In the genomic region with DNA sequence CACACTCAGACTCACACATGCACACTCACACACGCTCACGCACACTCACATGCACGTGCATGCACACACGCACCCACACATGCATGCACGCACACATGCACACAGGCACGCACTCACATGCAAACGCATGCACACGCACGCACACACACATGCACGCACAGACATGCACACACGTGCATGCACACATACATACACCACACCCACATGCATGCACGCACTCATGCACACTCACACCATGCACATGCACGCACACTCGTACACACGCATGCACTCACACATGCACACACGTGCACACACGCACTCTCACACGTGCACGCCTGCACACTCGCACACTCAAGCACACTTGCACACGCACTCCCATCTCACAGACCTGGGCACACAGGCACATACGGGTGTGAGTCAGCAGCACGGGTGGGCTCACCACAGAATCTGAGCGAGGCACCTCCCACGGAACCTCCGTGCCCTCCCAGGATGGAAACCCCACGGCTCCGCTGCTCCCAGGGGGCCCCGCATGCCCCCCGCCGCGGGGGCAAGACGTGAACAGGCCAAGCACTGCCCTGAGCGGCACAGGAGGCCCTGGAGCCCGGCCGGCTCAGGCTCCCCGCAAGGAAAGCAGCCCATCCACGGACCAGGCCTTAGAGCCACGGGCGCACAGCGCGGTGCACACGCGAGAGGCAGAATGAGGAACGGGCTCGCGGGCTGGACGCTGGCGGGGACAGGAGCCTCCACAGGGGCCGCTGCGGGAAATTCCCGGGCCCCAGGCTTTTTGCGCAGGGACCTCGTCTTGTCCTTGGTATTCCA, we compare ENCODE assay signal across 26 cellular contexts. TPM values are rescaled to one million over a fixed set of nuclear protein-coding genes. Genes with fewer than 3 reads are reported as not detected.
DNase-seq lines count a peak whose midpoint lies in the region; ATAC-seq and TF ChIP-seq lines count a peak whose summit lies in the region.
"Had no signal": no experiment of that assay in that cellular context is flagged by ENCODE, and none has a peak within 500 bp of the region (broad histone marks: within the 10 kb centered on the region; RNA-seq: fewer than 3 reads in every experiment).

No MANE protein-coding gene starts in this region.

- H3K4me3 ChIP-seq in right atrium auricular region (no peak overlapping the region), aorta (ENCODE audit: low read length in 2 of 2) (no peak overlapping the region)

- H3K27ac Mint-ChIP-seq in chondrocyte (ENCODE audit: unreplicated experiment) = no peak overlapping the region
- no peak overlapping the region for H3K27ac Mint-ChIP-seq in nephron progenitor cell
- H3K27ac Mint-ChIP-seq: activated CD4-positive, alpha-beta T cell treated with anti-CD3 and anti-CD28 coated beads, Interleukin-2, amount 10 ng/mL, durations not matched to agents 24 days and 14 days; CD8-positive, alpha-beta memory T cell; memory B cell had no signal

- no peaks in the 10 kb centered on the region for H3K9me3 ChIP-seq in right atrium auricular region
- no peaks in the 10 kb centered on the region for H3K9me3 ChIP-seq in aorta (ENCODE audit: control insufficient read depth, low read length)
- H3K9me3 ChIP-seq: breast epithelium, esophagus muscularis mucosa, thyroid gland had no signal

- H3K4me1 Mint-ChIP-seq in chondrocyte (ENCODE audit: low read depth) (peaks cover 14% of the 10 kb centered on the region), nephron progenitor cell (peaks cover 10% of the 10 kb centered on the region)

- peaks cover 8 to 26% of the 10 kb centered on the region in 2 donors for H3K27me3 ChIP-seq in right atrium auricular region
- no peaks in the 10 kb centered on the region for H3K27me3 ChIP-seq in aorta (ENCODE audit: control insufficient read depth in 1 of 2, insufficient read depth in 2 of 2, low read length in 1 of 2)

- H3K27me3 Mint-ChIP-seq in chondrocyte (ENCODE audit: low read depth) (peaks cover 30% of the 10 kb centered on the region), nephron progenitor cell (ENCODE audit: low read depth, poor library complexity) (peaks cover 96% of the 10 kb centered on the region)

- H3K36me3 ChIP-seq in right atrium auricular region = no peaks in the 10 kb centered on the region
- no peaks in the 10 kb centered on the region for H3K36me3 ChIP-seq in aorta (ENCODE audit: control insufficient read depth in 1 of 2, insufficient read depth in 2 of 2, low read length in 1 of 2)
- H3K36me3 ChIP-seq: breast epithelium, esophagus muscularis mucosa, stomach, thyroid gland had no signal

- DNase-seq in cardiac septum (ENCODE audit: low spot score) (peak; percentile 58), right atrium auricular region (ENCODE audit: low spot score) (no peak), chondrocyte (ENCODE audit: low spot score) (peak; percentile 91), nephron progenitor cell (no peak), aorta (peak; percentile 38 to 57), NCI-H69 (lab: John Stamatoyannopoulos, UW) (no peak)
- DNase-seq: activated CD4-positive, alpha-beta T cell treated with anti-CD3 and anti-CD28 coated beads, Interleukin-2, amount 10 ng/mL, durations not matched to agents 24 days and 14 days; activated naive CD4-positive, alpha-beta T cell treated with Interleukin-2 at 50 U/mL for 16 hours; activated T-cell treated with anti-CD3 and anti-CD28 coated beads, Interleukin-2, amount 50 U/mL, for 48 hours; cortex of kidney; GDM1; IMR-90; NCI-H1694; NK-92 treated with Interleukin-12 subunit alpha and Interleukin-12 subunit beta, amount 100 ng/mL, for 24 hours; PC-3; small intestine; stimulated activated CD4-positive, alpha-beta T cell treated with anti-CD3 and anti-CD28 coated beads, Interleukin-2, amount 100 ng/mL, for 24 hours; stomach; thyroid gland had no signal

- H3K27ac ChIP-seq in right atrium auricular region = no peak overlapping the region
- no peak overlapping the region for H3K27ac ChIP-seq in aorta (ENCODE audit: low read depth in 1 of 2, low read length in 2 of 2)
- H3K27ac ChIP-seq: breast epithelium, esophagus muscularis mucosa, stomach, thyroid gland, VCaP had no signal

- no peak for TF ChIP-seq CTCF in right atrium auricular region (IDR thresholded peaks at IDR 0.05)
- TF ChIP-seq CTCF in chondrocyte (IDR thresholded peaks at IDR 0.05) = no peak
- no peak for TF ChIP-seq CTCF in nephron progenitor cell (IDR thresholded peaks at IDR 0.05)

- intact Hi-C loops in cardiac septum (cut with DNase I) (no loop called here), aorta (cut with DNase I) (no loop called here)

- peaks cover 0 to 9% of the 10 kb centered on the region in 2 donors for H3K4me1 ChIP-seq in right atrium auricular region
- H3K4me1 ChIP-seq in aorta (ENCODE audit: control insufficient read depth in 1 of 2, insufficient read depth in 2 of 2, low read length in 2 of 2) = no peaks in the 10 kb centered on the region

- ATAC-seq in aorta (ENCODE audit: low FRiP score) (no peak), HG03460 (IDR thresholded peaks at IDR 0.05; ENCODE audit: unreplicated experiment) (no peak), GM21576 (IDR thresholded peaks at IDR 0.05; ENCODE audit: unreplicated experiment) (no peak)
- ATAC-seq: PC-3 had no signal

- no peaks in the 10 kb centered on the region for H3K36me3 Mint-ChIP-seq in chondrocyte (ENCODE audit: low read depth)
- H3K36me3 Mint-ChIP-seq in nephron progenitor cell (ENCODE audit: low read depth) = no peaks in the 10 kb centered on the region
- H3K36me3 Mint-ChIP-seq: CD8-positive, alpha-beta memory T cell; memory B cell had no signal

- 88 to 89% methylated on average over 54 of the region's 54 CpGs for WGBS in aorta, 2 donors

- H3K4me3 Mint-ChIP-seq in chondrocyte (ENCODE audit: unreplicated experiment) (no peak overlapping the region), nephron progenitor cell (peak overlapping the region; percentile 32)
- H3K4me3 Mint-ChIP-seq: activated CD4-positive, alpha-beta T cell treated with anti-CD3 and anti-CD28 coated beads, Interleukin-2, amount 10 ng/mL, durations not matched to agents 24 days and 14 days; memory B cell had no signal

- H3K9me3 Mint-ChIP-seq in chondrocyte (ENCODE audit: low read depth) (no peaks in the 10 kb centered on the region), nephron progenitor cell (peaks cover 5% of the 10 kb centered on the region)
- H3K9me3 Mint-ChIP-seq: activated CD4-positive, alpha-beta T cell treated with anti-CD3 and anti-CD28 coated beads, Interleukin-2, amount 10 ng/mL, durations not matched to agents 24 days and 14 days; memory B cell had no signal

RNA-seq across cellular contexts. Expression of gene KCNG2, which starts 8.4 kb away (rescaled TPM):
- 0.32 TPM for total RNA-seq in cardiac septum
- total RNA-seq in right atrium auricular region = not detected
- not detected in 3 replicates for total RNA-seq in chondrocyte
- total RNA-seq in aorta = 1 to 10 TPM in 1 of 2 donors, under 1 TPM in 1; 0.23 to 1.1 TPM
- polyA plus RNA-seq in aorta = not detected
- total RNA-seq: activated CD4-positive, alpha-beta T cell treated with anti-CD3 and anti-CD28 coated beads, Interleukin-2, amount 10 ng/mL, durations not matched to agents 24 days and 14 days; CD8-positive, alpha-beta memory T cell; IMR-90; PC-3 had no signal
- polyA plus RNA-seq: CD8-positive, alpha-beta memory T cell; IMR-90 had no signal

Comparison
In these comparisons a context has a peak if more than half of its experiments do, and no peak if none do; other contexts are left out.
1. DNase-seq: peak in cardiac septum (single experiment), chondrocyte (single experiment) and aorta (2 of 2); none in right atrium auricular region (single experiment), nephron progenitor cell (single experiment) and NCI-H69 (single experiment).